Comparison of ENCODE assay signal across 34 cellular contexts in the genomic region with DNA sequence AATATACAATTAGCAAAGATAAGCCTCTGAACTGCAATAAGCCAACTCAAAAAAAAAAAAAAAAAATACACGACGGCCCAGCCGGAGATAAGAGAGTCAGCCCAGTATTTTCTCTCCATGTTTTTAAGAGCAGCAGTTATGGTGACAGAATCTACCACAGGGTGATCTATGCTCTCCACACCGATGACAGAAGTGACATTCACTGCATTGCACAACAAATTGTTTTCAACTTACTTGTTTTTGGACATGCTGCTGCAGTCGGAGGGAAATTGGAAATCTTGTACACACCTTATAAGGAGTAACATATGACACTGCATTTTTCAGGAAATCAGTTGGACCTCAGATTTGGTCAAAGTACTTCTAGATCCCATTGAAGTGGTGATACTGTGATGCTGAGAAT. TPM values are rescaled to one million over a fixed set of nuclear protein-coding genes. Genes with fewer than 3 reads are reported as not detected.
"Had no signal": no experiment of that assay in that cellular context is flagged by ENCODE, and none has a peak within 500 bp of the region (broad histone marks: within the 10 kb centered on the region; RNA-seq: fewer than 3 reads in every experiment).

No MANE protein-coding gene starts in this region.

- H3K36me3 ChIP-seq: cardiac muscle cell, colonic mucosa, MG63, SJCRH30 had no signal

- H3K4me1 Mint-ChIP-seq: activated CD4-positive, alpha-beta memory T cell treated with anti-CD3 and anti-CD28 coated beads, Interleukin-2, amount 10 ng/mL, durations not matched to agents 7 days and 5 days; activated CD4-positive, alpha-beta T cell treated with anti-CD3 and anti-CD28 coated beads for 36 hours; activated CD8-positive, alpha-beta memory T cell treated with anti-CD3 and anti-CD28 coated beads, Interleukin-2, amount 10 ng/mL, durations not matched to agents 7 days and 5 days; activated naive CD4-positive, alpha-beta T cell treated with anti-CD3 and anti-CD28 coated beads, Interleukin-2, amount 10 ng/mL, durations not matched to agents 7 days and 5 days; activated naive CD8-positive, alpha-beta T cell treated with anti-CD3 and anti-CD28 coated beads, Interleukin-2, amount 50 U/mL, for 24 hours; central memory CD8-positive, alpha-beta T cell had no signal

- FAIRE-seq: TTC549 had no signal

- ATAC-seq: activated CD4-positive, alpha-beta T cell treated with anti-CD3 and anti-CD28 coated beads for 36 hours; activated CD4-positive, CD25-positive, alpha-beta regulatory T cell treated with anti-CD3 and anti-CD28 coated beads, Interleukin-2, amount 50 U/mL, for 24 hours; activated CD8-positive, alpha-beta memory T cell treated with anti-CD3 and anti-CD28 coated beads, Interleukin-2, amount 10 ng/mL, durations not matched to agents 7 days and 5 days; activated naive CD8-positive, alpha-beta T cell treated with anti-CD3 and anti-CD28 coated beads, Interleukin-2, amount 50 U/mL, for 24 hours; Panc1 had no signal

- H3K9me3 Mint-ChIP-seq: activated CD4-positive, alpha-beta memory T cell treated with anti-CD3 and anti-CD28 coated beads, Interleukin-2, amount 10 ng/mL, durations not matched to agents 7 days and 5 days; activated naive CD4-positive, alpha-beta T cell treated with anti-CD3 and anti-CD28 coated beads, Interleukin-2, amount 10 ng/mL, durations not matched to agents 7 days and 5 days; activated naive CD8-positive, alpha-beta T cell treated with anti-CD3 and anti-CD28 coated beads, Interleukin-2, amount 50 U/mL, for 24 hours; central memory CD8-positive, alpha-beta T cell; T-helper 1 cell treated with Interleukin-12 subunit alpha and Interleukin-12 subunit beta and Interleukin-4 antibody, amounts not matched to agents 30 μg/mL and 1 μg/mL, for 36 hours; T-helper 2 cell treated with Interferon-gamma antibody and Interleukin-4, amounts not matched to agents 5 μg/mL and 100 μg/mL, for 36 hours had no signal

- H3K27me3 ChIP-seq: cardiac muscle cell, colonic mucosa had no signal

- H3K9me3 ChIP-seq: colonic mucosa, MG63, SJCRH30 had no signal

- H3K4me1 ChIP-seq: colonic mucosa, SJCRH30 had no signal

- DNase-seq: activated CD4-positive, alpha-beta memory T cell treated with anti-CD3 and anti-CD28 coated beads, Interleukin-2, amount 10 ng/mL, durations not matched to agents 7 days and 5 days; activated CD4-positive, alpha-beta T cell treated with anti-CD3 and anti-CD28 coated beads for 36 hours; activated CD4-positive, alpha-beta T cell treated with anti-CD3 and anti-CD28 coated beads, Interleukin-2, amount 50 U/mL, for 1 hour; activated CD8-positive, alpha-beta memory T cell treated with anti-CD3 and anti-CD28 coated beads for 24 hours; activated CD8-positive, alpha-beta memory T cell treated with anti-CD3 and anti-CD28 coated beads, Interleukin-2, amount 10 ng/mL, durations not matched to agents 7 days and 5 days; activated CD8-positive, alpha-beta memory T cell treated with anti-CD3 and anti-CD28 coated beads, Interleukin-2, amount 50 U/mL, for 48 hours; activated effector memory CD4-positive, alpha-beta T cell treated with Interleukin-2 at 50 U/mL for 16 hours; activated naive CD4-positive, alpha-beta T cell treated with anti-CD3 and anti-CD28 coated beads, Interleukin-2, amount 10 ng/mL, durations not matched to agents 7 days and 5 days; activated naive CD8-positive, alpha-beta T cell treated with anti-CD3 and anti-CD28 coated beads, Interleukin-2, amount 50 U/mL, for 24 hours; activated T-cell treated with anti-CD3 and anti-CD28 coated beads, Interleukin-2, amount 50 U/mL, for 48 hours; aorta; colonic mucosa; Kasumi-1; MG63; NCI-H1048; NCI-H1105 treated with DMSO at 0.1 percent for 48 hours; NCI-H1436; NCI-H1694; NCI-H1930; NCI-H345; NCI-H524 treated with DMSO at 0.1 percent for 48 hours; SHP77; SJCRH30 had no signal

- H3K27ac Mint-ChIP-seq: activated CD4-positive, alpha-beta memory T cell treated with anti-CD3 and anti-CD28 coated beads, Interleukin-2, amount 10 ng/mL, durations not matched to agents 7 days and 5 days; activated CD4-positive, alpha-beta T cell treated with anti-CD3 and anti-CD28 coated beads for 36 hours; activated CD8-positive, alpha-beta memory T cell treated with anti-CD3 and anti-CD28 coated beads, Interleukin-2, amount 10 ng/mL, durations not matched to agents 7 days and 5 days; activated naive CD4-positive, alpha-beta T cell treated with anti-CD3 and anti-CD28 coated beads, Interleukin-2, amount 10 ng/mL, durations not matched to agents 7 days and 5 days; activated naive CD8-positive, alpha-beta T cell; activated naive CD8-positive, alpha-beta T cell treated with anti-CD3 and anti-CD28 coated beads, Interleukin-2, amount 50 U/mL, for 24 hours; T-helper 1 cell treated with Interleukin-12 subunit alpha and Interleukin-12 subunit beta and Interleukin-4 antibody, amounts not matched to agents 30 μg/mL and 1 μg/mL, for 36 hours; T-helper 2 cell treated with Interferon-gamma antibody and Interleukin-4, amounts not matched to agents 5 μg/mL and 100 μg/mL, for 36 hours had no signal

- H3K4me3 Mint-ChIP-seq: activated CD4-positive, alpha-beta memory T cell treated with anti-CD3 and anti-CD28 coated beads, Interleukin-2, amount 10 ng/mL, durations not matched to agents 7 days and 5 days; activated CD4-positive, alpha-beta T cell treated with anti-CD3 and anti-CD28 coated beads for 36 hours; activated CD8-positive, alpha-beta memory T cell treated with anti-CD3 and anti-CD28 coated beads, Interleukin-2, amount 10 ng/mL, durations not matched to agents 7 days and 5 days; activated naive CD4-positive, alpha-beta T cell treated with anti-CD3 and anti-CD28 coated beads, Interleukin-2, amount 10 ng/mL, durations not matched to agents 7 days and 5 days; activated naive CD8-positive, alpha-beta T cell; activated naive CD8-positive, alpha-beta T cell treated with anti-CD3 and anti-CD28 coated beads, Interleukin-2, amount 50 U/mL, for 24 hours; central memory CD8-positive, alpha-beta T cell; T-helper 1 cell treated with Interleukin-12 subunit alpha and Interleukin-12 subunit beta and Interleukin-4 antibody, amounts not matched to agents 30 μg/mL and 1 μg/mL, for 36 hours; T-helper 2 cell treated with Interferon-gamma antibody and Interleukin-4, amounts not matched to agents 5 μg/mL and 100 μg/mL, for 36 hours had no signal

- H3K4me3 ChIP-seq: cardiac muscle cell, colonic mucosa, MG63, SJCRH30, SK-N-MC had no signal

- H3K36me3 Mint-ChIP-seq: activated CD8-positive, alpha-beta memory T cell treated with anti-CD3 and anti-CD28 coated beads, Interleukin-2, amount 10 ng/mL, durations not matched to agents 7 days and 5 days; activated naive CD4-positive, alpha-beta T cell treated with anti-CD3 and anti-CD28 coated beads, Interleukin-2, amount 10 ng/mL, durations not matched to agents 7 days and 5 days; activated naive CD8-positive, alpha-beta T cell had no signal

- H3K27ac ChIP-seq: cardiac muscle cell, colonic mucosa, SJCRH30, SK-N-MC had no signal

RNA-seq across cellular contexts. Expression of a gene that starts 23.3 kb away (rescaled TPM):
- total RNA-seq: activated CD4-positive, alpha-beta memory T cell treated with anti-CD3 and anti-CD28 coated beads, Interleukin-2, amount 10 ng/mL, durations not matched to agents 7 days and 5 days; activated CD4-positive, alpha-beta T cell treated with anti-CD3 and anti-CD28 coated beads for 36 hours; activated CD8-positive, alpha-beta memory T cell treated with anti-CD3 and anti-CD28 coated beads, Interleukin-2, amount 10 ng/mL, durations not matched to agents 7 days and 5 days; NCI-H460; RPMI7951 had no signal

RNA-seq across cellular contexts. Expression of a gene that starts 56.6 kb away (rescaled TPM):
- total RNA-seq: activated CD4-positive, alpha-beta T cell treated with anti-CD3 and anti-CD28 coated beads for 36 hours; activated CD8-positive, alpha-beta memory T cell treated with anti-CD3 and anti-CD28 coated beads, Interleukin-2, amount 10 ng/mL, durations not matched to agents 7 days and 5 days; cardiac muscle cell; colonic mucosa; NCI-H460; RPMI7951 had no signal
- polyA plus RNA-seq: aorta, cardiac muscle cell had no signal
